24 cellular contexts compared by ENCODE assay signal in genomic region chr20:61522498-61523090, GRCh38.
DNase-seq lines count a peak whose midpoint lies in the region; ATAC-seq, FAIRE-seq and TF ChIP-seq lines count a peak whose summit lies in the region.
"Had no signal": no experiment of that assay in that cellular context is flagged by ENCODE, and none has a peak within 500 bp of the region (broad histone marks: within the 10 kb centered on the region; RNA-seq: fewer than 3 reads in every experiment).

No MANE protein-coding gene starts in this region.

- H3K4me1 Mint-ChIP-seq in nephron progenitor cell: peaks cover 7% of the 10 kb centered on the region
- H3K4me1 Mint-ChIP-seq: B cell; CD14-positive monocyte; CD8-positive, alpha-beta memory T cell had no signal

- no peaks in the 10 kb centered on the region for H3K79me1 ChIP-seq in H1 (ENCODE audit: low read depth, low read length)

- H3K27ac Mint-ChIP-seq in nephron progenitor cell: peak overlapping the region; percentile 7
- H3K27ac Mint-ChIP-seq: B cell; CD14-positive monocyte; CD4-positive, alpha-beta T cell; CD8-positive, alpha-beta memory T cell; H9 had no signal

- no peak overlapping the region for H2AK5ac ChIP-seq in H1 (ENCODE audit: low read depth, low read length)

- no peak overlapping the region for H2BK20ac ChIP-seq in H1 (ENCODE audit: low read length)

- peak overlapping the region in 8 of 11 experiments; percentile 77 to 88 (median 83); a peak in 16 of 22 replicates for H3K4me2 ChIP-seq in BLaER1 treated with 17β-estradiol and CSF1 and Interleukin-3, amounts not matched to agents 10 nM and 100 nM
- H3K4me2 ChIP-seq in H1 (ENCODE audit: insufficient read depth in 1 of 2, low read depth in 2 of 2, low read length in 2 of 2): no peak overlapping the region

- peak overlapping the region; percentile 72; the same call in 1 of the 2 replicates for H2BK15ac ChIP-seq in H1 (ENCODE audit: low read length)

- no peak overlapping the region for H3K56ac ChIP-seq in H1 (replicated peaks; ENCODE audit: insufficient read length, low read depth, low read length)

- TF ChIP-seq EP300 in H1 (IDR thresholded peaks at IDR 0.05; ENCODE audit: borderline replicate concordance in 1 of 2, low read depth in 2 of 2, low read length in 2 of 2): no peak

- no peak overlapping the region for H4K5ac ChIP-seq in H1 (ENCODE audit: insufficient read length, low read depth, low read length)

- no peak overlapping the region for H3K23ac ChIP-seq in H1 (ENCODE audit: insufficient read length)

- POLR2A ChIA-PET in H1 (lab: Charles Lee; ENCODE audit: partially characterized antibody): no interaction called here

- H4K8ac ChIP-seq in H1 (ENCODE audit: extremely low read depth, insufficient read depth, low read length): no peak overlapping the region

- no peak overlapping the region for H2BK120ac ChIP-seq in H1 (replicated peaks; ENCODE audit: low read depth, low read length)

- DNase-seq in RWPE2 (ENCODE audit: low spot score): peak; percentile 77
- no peak for DNase-seq in H1 (ENCODE audit: low read depth in 1 of 2, low spot score in 2 of 2)
- DNase-seq in nephron progenitor cell: no peak
- DNase-seq: CD4-positive, alpha-beta T cell; CD8-positive, alpha-beta memory T cell; DMS 273 treated with DMSO at 0.1 percent for 48 hours; DMS79; EL; GDM1; H9 had no signal

- CTCF ChIA-PET in H1 (lab: Charles Lee; ENCODE audit: partially characterized antibody): no interaction called here

- H3K27ac ChIP-seq in BLaER1 treated with 17β-estradiol and CSF1 and Interleukin-3, amounts not matched to agents 10 nM and 100 nM: no peak overlapping the region
- no peak overlapping the region for H3K27ac ChIP-seq in RWPE2 (ENCODE audit: poor library complexity, severe bottlenecking)
- no peak overlapping the region for H3K27ac ChIP-seq in H1 (ENCODE audit: low read depth, low read length)
- H3K27ac ChIP-seq: 22Rv1 had no signal

- TF ChIP-seq POLR2A in H1 (IDR thresholded peaks at IDR 0.05; ENCODE audit: control extremely low read depth in 1 of 2, low read depth in 2 of 2, low read length in 2 of 2): no peak

- H2BK5ac ChIP-seq in H1 (ENCODE audit: low read depth, low read length): peak overlapping the region; percentile 68; the same call in 1 of the 2 replicates

- no peaks in the 10 kb centered on the region for H3K27me3 ChIP-seq in BLaER1 treated with 17β-estradiol and CSF1 and Interleukin-3, amounts not matched to agents 10 nM and 100 nM
- H3K27me3 ChIP-seq in RWPE2 (ENCODE audit: insufficient read depth, poor library complexity, severe bottlenecking): no peaks in the 10 kb centered on the region
- H3K27me3 ChIP-seq in H1 (replicated peaks in 1 of 4; ENCODE audit: control insufficient read depth in 3 of 4, extremely low read depth in 1 of 4, insufficient read depth in 3 of 4, low read length in 3 of 4): no peaks in the 10 kb centered on the region
- H3K27me3 ChIP-seq: BLaER1 had no signal

- H3K23me2 ChIP-seq in H1 (ENCODE audit: low read depth, low read length): peaks cover 7% of the 10 kb centered on the region; the same call in 1 of the 2 replicates

- TF ChIP-seq RAD21 in H1 (IDR thresholded peaks at IDR 0.05 in 1 of 2, conservative IDR thresholded peaks at IDR 0.05 in 1 of 2; ENCODE audit: low read depth in 2 of 2, low read length in 2 of 2): no peak

- H3K36me3 Mint-ChIP-seq in nephron progenitor cell (ENCODE audit: low read depth): no peaks in the 10 kb centered on the region
- H3K36me3 Mint-ChIP-seq: CD14-positive monocyte; CD8-positive, alpha-beta memory T cell had no signal

- H3K4me1 ChIP-seq in BLaER1 treated with 17β-estradiol and CSF1 and Interleukin-3, amounts not matched to agents 10 nM and 100 nM: peaks cover 25 to 43% (median 33%) of the 10 kb centered on the region in 10 experiments
- H3K4me1 ChIP-seq in RWPE2 (ENCODE audit: insufficient read depth, poor library complexity, severe bottlenecking) (no peaks in the 10 kb centered on the region), H1 (replicated peaks in 1 of 4; ENCODE audit: control insufficient read depth in 3 of 4, insufficient read depth in 4 of 4, low read length in 3 of 4) (peaks cover 0 to 12% (median 3%) of the 10 kb centered on the region in 4 experiments; a peak in 3 of 7 replicates)

- no peak for TF ChIP-seq CTCF in RWPE2 (IDR thresholded peaks at IDR 0.05; ENCODE audit: poor library complexity, severe bottlenecking)
- no peak for TF ChIP-seq CTCF in H1 (IDR thresholded peaks at IDR 0.05; ENCODE audit: control extremely low read depth in 1 of 3, insufficient read depth in 1 of 3, low read depth in 1 of 3, low read length in 3 of 3)
- no peak for TF ChIP-seq CTCF in nephron progenitor cell (IDR thresholded peaks at IDR 0.05)

- no peak overlapping the region for H3K4me3 ChIP-seq in BLaER1 treated with 17β-estradiol and CSF1 and Interleukin-3, amounts not matched to agents 10 nM and 100 nM
- H3K4me3 ChIP-seq in RWPE2 (ENCODE audit: severe bottlenecking) (no peak overlapping the region), H1 (ENCODE audit: extremely low read depth in 1 of 4, insufficient read depth in 2 of 4, low read depth in 3 of 4, low read length in 4 of 4) (no peak overlapping the region)
- H3K4me3 ChIP-seq: BLaER1, GM12878 had no signal

- no peak overlapping the region for H3K18ac ChIP-seq in H1 (ENCODE audit: extremely low read depth, low read length)

- H4K91ac ChIP-seq in H1 (replicated peaks; ENCODE audit: insufficient read length, low read length): peak overlapping the region; percentile 5

- peaks cover 21% of the 10 kb centered on the region for H3K27me3 Mint-ChIP-seq in nephron progenitor cell (ENCODE audit: low read depth, poor library complexity)
- H3K27me3 Mint-ChIP-seq: B cell; CD4-positive, alpha-beta T cell had no signal

- no peaks in the 10 kb centered on the region for H3K9me3 Mint-ChIP-seq in nephron progenitor cell
- H3K9me3 Mint-ChIP-seq: H9 had no signal

- ATAC-seq in RWPE2 (ENCODE audit: low read depth) (no peak), GM18909 (IDR thresholded peaks at IDR 0.05; ENCODE audit: poor library complexity, unreplicated experiment) (no peak), HG03571 (IDR thresholded peaks at IDR 0.05; ENCODE audit: unreplicated experiment) (no peak), HG03025 (IDR thresholded peaks at IDR 0.05; ENCODE audit: low FRiP score, unreplicated experiment) (no peak), GM18498 (IDR thresholded peaks at IDR 0.05; ENCODE audit: unreplicated experiment) (no peak)
- ATAC-seq: GM12878, HCT116 had no signal

- 95% methylated on average over 20 of the region's 25 CpGs; no CpG with 5 or more reads in 1 of the 2 experiments for WGBS in H1 (ENCODE audit: extremely low coverage in 1 of 2, insufficient coverage in 1 of 2, insufficient read length in 1 of 2, insufficient replicate concordance in 2 of 2, low coverage in 1 of 2, low lambda C conversion rate in 2 of 2, missing lambda C conversion rate in 1 of 2), 2 experiments

- peaks cover 0 to 7% (median 0%) of the 10 kb centered on the region in 11 experiments; a peak in 4 of 22 replicates for H4K20me1 ChIP-seq in BLaER1 treated with 17β-estradiol and CSF1 and Interleukin-3, amounts not matched to agents 10 nM and 100 nM
- peaks cover 0 to 6% of the 10 kb centered on the region in 2 experiments for H4K20me1 ChIP-seq in H1 (replicated peaks in 1 of 2; ENCODE audit: control insufficient read depth in 1 of 2, insufficient read depth in 2 of 2, low read length in 2 of 2)
- H4K20me1 ChIP-seq: BLaER1 had no signal

- no peak overlapping the region for H3K4me3 Mint-ChIP-seq in nephron progenitor cell
- H3K4me3 Mint-ChIP-seq: B cell; CD14-positive monocyte; CD4-positive, alpha-beta T cell; CD8-positive, alpha-beta memory T cell; H9 had no signal

- H3K79me2 ChIP-seq in H1 (ENCODE audit: control insufficient read depth in 1 of 2, insufficient read depth in 2 of 2, low read length in 2 of 2): no peaks in the 10 kb centered on the region

- no peaks in the 10 kb centered on the region for H3K36me3 ChIP-seq in BLaER1 treated with 17β-estradiol and CSF1 and Interleukin-3, amounts not matched to agents 10 nM and 100 nM
- no peaks in the 10 kb centered on the region for H3K36me3 ChIP-seq in RWPE2 (ENCODE audit: low read depth)
- no peaks in the 10 kb centered on the region for H3K36me3 ChIP-seq in H1 (ENCODE audit: control insufficient read depth in 2 of 4, insufficient read depth in 4 of 4, low read length in 3 of 4)
- H3K36me3 ChIP-seq: BLaER1 had no signal

- H3K4ac ChIP-seq in H1 (replicated peaks; ENCODE audit: insufficient read length, low read depth, low read length): peak overlapping the region; percentile 61

- no peak overlapping the region for H3K14ac ChIP-seq in H1 (ENCODE audit: insufficient read length)

- no peaks in the 10 kb centered on the region for H3K9me3 ChIP-seq in BLaER1 treated with 17β-estradiol and CSF1 and Interleukin-3, amounts not matched to agents 10 nM and 100 nM (replicated peaks in 1 of 11)
- H3K9me3 ChIP-seq in RWPE2 (ENCODE audit: severe bottlenecking) (no peaks in the 10 kb centered on the region), H1 (ENCODE audit: insufficient read depth in 2 of 2, low read depth in 1 of 2, low read length in 1 of 2) (no peaks in the 10 kb centered on the region)
- H3K9me3 ChIP-seq: BLaER1 had no signal

- H2BK12ac ChIP-seq in H1 (ENCODE audit: low read depth, low read length): no peak overlapping the region

- no peak for FAIRE-seq in H1 (lab: Jason Lieb, UNC)
- FAIRE-seq: A204.1, D721Med, GM12878, GM18507 had no signal

- no peak overlapping the region for H2AFZ ChIP-seq in H1 (ENCODE audit: low read length)

- H3K9ac ChIP-seq in BLaER1 treated with 17β-estradiol and CSF1 and Interleukin-3, amounts not matched to agents 10 nM and 100 nM: no peak overlapping the region
- no peak overlapping the region for H3K9ac ChIP-seq in H1 (replicated peaks in 1 of 4; ENCODE audit: extremely low read depth in 1 of 4, low read depth in 3 of 4, low read length in 3 of 4)

TF ChIP-seq in H1, 55 proteins besides CTCF, POLR2A, EP300 and RAD21 (continues in another document):
- TF ChIP-seq KDM1A (IDR thresholded peaks at IDR 0.05; ENCODE audit: borderline replicate concordance, low read length): no peak
- no peak for TF ChIP-seq TBP (IDR thresholded peaks at IDR 0.05; ENCODE audit: low read depth, low read length)
- no peak for TF ChIP-seq CHD2 (IDR thresholded peaks at IDR 0.05; ENCODE audit: low read length)
- no peak for TF ChIP-seq SIX5 (IDR thresholded peaks at IDR 0.05; ENCODE audit: low read depth, low read length)
- no peak for TF ChIP-seq GABPA (IDR thresholded peaks at IDR 0.05; ENCODE audit: borderline replicate concordance, insufficient read depth, low read length)
- no peak for TF ChIP-seq TCF12 (IDR thresholded peaks at IDR 0.05; ENCODE audit: low read depth, low read length)
- no peak for TF ChIP-seq CHD1 (IDR thresholded peaks at IDR 0.05; ENCODE audit: low read depth, low read length)
- no peak for TF ChIP-seq TEAD4 (IDR thresholded peaks at IDR 0.05; ENCODE audit: low read depth, low read length)
- TF ChIP-seq CBX8 (IDR thresholded peaks at IDR 0.05; ENCODE audit: borderline replicate concordance, low read depth, low read length): no peak
- no peak for TF ChIP-seq CTBP2 (IDR thresholded peaks at IDR 0.05; ENCODE audit: borderline replicate concordance, insufficient read depth, insufficient read length, low read length)
- no peak for TF ChIP-seq ASH2L (IDR thresholded peaks at IDR 0.05; ENCODE audit: low read length)
- no peak for TF ChIP-seq EZH2 (IDR thresholded peaks at IDR 0.05; ENCODE audit: low read depth, low read length, severe bottlenecking)

Comparison
In these comparisons a context has a peak if more than half of its experiments do, and no peak if none do; other contexts are left out.
1. H3K4me2 ChIP-seq: peak in BLaER1 treated with 17β-estradiol and CSF1 and Interleukin-3, amounts not matched to agents 10 nM and 100 nM (8 of 11); none in H1 (0 of 2).